Comparison of ENCODE assay signal across 4 cellular contexts in the genomic region with DNA sequence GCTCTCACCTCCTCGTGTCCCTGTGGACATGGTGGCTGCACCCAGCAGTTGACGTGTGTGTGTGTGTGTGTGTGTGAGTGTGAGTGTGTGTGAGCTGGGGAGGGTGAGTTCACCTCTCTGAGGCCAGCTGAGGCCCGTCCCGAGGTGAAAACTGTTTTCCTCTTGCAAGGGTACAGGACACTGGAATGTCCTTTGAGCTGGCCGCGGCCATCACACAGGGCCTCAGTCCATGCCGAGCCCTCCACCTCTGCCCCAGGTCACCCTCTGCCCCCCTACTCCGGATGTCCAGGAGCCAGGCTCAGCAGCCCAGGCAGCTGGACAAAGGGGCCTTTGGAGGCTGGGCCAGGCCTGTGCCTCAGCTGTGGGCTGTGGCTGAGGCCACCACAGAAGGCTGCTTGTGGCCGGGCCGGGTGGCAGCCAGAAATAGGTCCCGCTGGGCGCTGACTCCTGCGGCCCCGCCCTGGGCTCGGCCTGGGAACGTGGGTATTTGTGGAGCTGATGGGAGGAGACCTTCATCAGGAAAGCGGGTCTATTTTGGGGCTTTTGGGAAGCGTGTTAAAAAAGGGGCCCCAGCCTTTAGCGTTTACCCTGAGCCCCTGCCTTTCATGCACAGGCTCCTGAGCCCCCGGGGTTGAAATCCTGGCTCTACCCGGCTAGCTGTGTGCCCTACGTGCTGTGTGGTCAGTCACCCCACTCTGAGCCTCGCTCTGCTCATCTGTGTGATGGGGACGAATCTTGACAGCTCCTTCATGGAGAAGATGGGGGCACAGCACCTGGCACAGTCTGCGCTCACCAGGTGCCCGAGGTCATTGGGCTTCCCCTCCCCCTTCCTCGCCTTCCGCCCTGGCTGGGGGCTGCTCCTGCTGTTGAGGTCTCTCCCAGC.
TF ChIP-seq lines count a peak whose summit lies in the region.

No MANE protein-coding gene starts in this region.

TF ChIP-seq in GM12891, 5 proteins besides CTCF, POLR2A, EP300 and RAD21:
- no peak for TF ChIP-seq SPI1 (IDR thresholded peaks at IDR 0.05; ENCODE audit: low read depth, low read length)
- no peak for TF ChIP-seq POU2F2 (IDR thresholded peaks at IDR 0.05; ENCODE audit: low read depth, low read length)
- no peak for TF ChIP-seq POLR2AphosphoS5 (IDR thresholded peaks at IDR 0.05; ENCODE audit: low read depth, low read length)
- TF ChIP-seq PAX5 (IDR thresholded peaks at IDR 0.05; ENCODE audit: insufficient read depth, low read length, severe bottlenecking) = no peak
- TF ChIP-seq TAF1 (IDR thresholded peaks at IDR 0.05; ENCODE audit: low read depth, low read length) = no peak

TF ChIP-seq in H1, 55 proteins besides CTCF, POLR2A, EP300 and RAD21:
- TF ChIP-seq RNF2 (IDR thresholded peaks at IDR 0.05; ENCODE audit: borderline replicate concordance, low read depth, low read length, missing control alignments, poor library complexity, severe bottlenecking) (no peak), ASH2L (IDR thresholded peaks at IDR 0.05; ENCODE audit: low read length) (no peak), GTF2F1 (IDR thresholded peaks at IDR 0.05; ENCODE audit: borderline replicate concordance, low read depth, low read length) (no peak), KDM1A (IDR thresholded peaks at IDR 0.05; ENCODE audit: borderline replicate concordance, low read length) (0 out of 2 replicates have a peak, but pooled peaks have one; percentile 40), ZNF274 (IDR thresholded peaks at IDR 0.05; ENCODE audit: borderline replicate concordance, extremely low read depth, low read length) (no peak)

TF ChIP-seq in HepG2, 621 proteins besides CTCF, POLR2A, EP300 and RAD21 (continues in another document):
- no peak for TF ChIP-seq PHF20 (CRISPR knock-in tag; IDR thresholded peaks at IDR 0.05)
- no peak for TF ChIP-seq TOE1 (CRISPR knock-in tag; IDR thresholded peaks at IDR 0.05)
- TF ChIP-seq, protein P1, sequence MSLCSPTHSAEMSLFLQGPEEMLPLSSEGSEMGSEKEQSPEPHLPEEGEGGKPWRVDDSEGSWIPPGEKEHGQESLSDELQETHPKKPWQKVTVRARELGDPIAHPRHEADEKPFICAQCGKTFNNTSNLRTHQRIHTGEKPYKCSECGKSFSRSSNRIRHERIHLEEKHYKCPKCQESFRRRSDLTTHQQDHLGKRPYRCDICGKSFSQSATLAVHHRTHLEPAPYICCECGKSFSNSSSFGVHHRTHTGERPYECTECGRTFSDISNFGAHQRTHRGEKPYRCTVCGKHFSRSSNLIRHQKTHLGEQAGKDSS (CRISPR knock-in tag; IDR thresholded peaks at IDR 0.05; ENCODE audit: borderline replicate concordance, low read depth) = no peak
- no peak for TF ChIP-seq HHEX (CRISPR knock-in tag; IDR thresholded peaks at IDR 0.05)
- TF ChIP-seq, protein P2, sequence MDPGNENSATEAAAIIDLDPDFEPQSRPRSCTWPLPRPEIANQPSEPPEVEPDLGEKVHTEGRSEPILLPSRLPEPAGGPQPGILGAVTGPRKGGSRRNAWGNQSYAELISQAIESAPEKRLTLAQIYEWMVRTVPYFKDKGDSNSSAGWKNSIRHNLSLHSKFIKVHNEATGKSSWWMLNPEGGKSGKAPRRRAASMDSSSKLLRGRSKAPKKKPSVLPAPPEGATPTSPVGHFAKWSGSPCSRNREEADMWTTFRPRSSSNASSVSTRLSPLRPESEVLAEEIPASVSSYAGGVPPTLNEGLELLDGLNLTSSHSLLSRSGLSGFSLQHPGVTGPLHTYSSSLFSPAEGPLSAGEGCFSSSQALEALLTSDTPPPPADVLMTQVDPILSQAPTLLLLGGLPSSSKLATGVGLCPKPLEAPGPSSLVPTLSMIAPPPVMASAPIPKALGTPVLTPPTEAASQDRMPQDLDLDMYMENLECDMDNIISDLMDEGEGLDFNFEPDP (CRISPR knock-in tag; conservative IDR thresholded peaks at IDR 0.05) = no peak
- no peak for TF ChIP-seq SRSF9 (IDR thresholded peaks at IDR 0.05; ENCODE audit: borderline replicate concordance, insufficient read depth, low read depth, low read length, poor library complexity, severe bottlenecking)
- no peak for TF ChIP-seq ZFP62 (CRISPR knock-in tag; IDR thresholded peaks at IDR 0.05)
- TF ChIP-seq ZNF670 (CRISPR knock-in tag; IDR thresholded peaks at IDR 0.05; ENCODE audit: borderline replicate concordance) = no peak
- TF ChIP-seq, protein P3, sequence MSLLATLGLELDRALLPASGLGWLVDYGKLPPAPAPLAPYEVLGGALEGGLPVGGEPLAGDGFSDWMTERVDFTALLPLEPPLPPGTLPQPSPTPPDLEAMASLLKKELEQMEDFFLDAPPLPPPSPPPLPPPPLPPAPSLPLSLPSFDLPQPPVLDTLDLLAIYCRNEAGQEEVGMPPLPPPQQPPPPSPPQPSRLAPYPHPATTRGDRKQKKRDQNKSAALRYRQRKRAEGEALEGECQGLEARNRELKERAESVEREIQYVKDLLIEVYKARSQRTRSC (CRISPR knock-in tag; IDR thresholded peaks at IDR 0.05; ENCODE audit: low read depth) = no peak
- TF ChIP-seq ZNF749 (CRISPR knock-in tag; IDR thresholded peaks at IDR 0.05; ENCODE audit: borderline replicate concordance) = no peak
- TF ChIP-seq CBX2 (IDR thresholded peaks at IDR 0.05; ENCODE audit: low read depth, low read length) = no peak
- no peak for TF ChIP-seq CBX2 (CRISPR knock-in tag; IDR thresholded peaks at IDR 0.05; ENCODE audit: low read depth)
- TF ChIP-seq, protein P4, sequence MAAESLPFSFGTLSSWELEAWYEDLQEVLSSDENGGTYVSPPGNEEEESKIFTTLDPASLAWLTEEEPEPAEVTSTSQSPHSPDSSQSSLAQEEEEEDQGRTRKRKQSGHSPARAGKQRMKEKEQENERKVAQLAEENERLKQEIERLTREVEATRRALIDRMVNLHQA (CRISPR knock-in tag; IDR thresholded peaks at IDR 0.05) = no peak
- TF ChIP-seq HOXA7 (CRISPR knock-in tag; IDR thresholded peaks at IDR 0.05) = no peak
- peak; percentile 79; the same call in 1 of the 2 replicates for TF ChIP-seq ZNF746 (CRISPR knock-in tag; IDR thresholded peaks at IDR 0.05)
- no peak for TF ChIP-seq SNRNP70 (IDR thresholded peaks at IDR 0.05; ENCODE audit: low read depth, low read length)
- no peak for TF ChIP-seq MXD3 (CRISPR knock-in tag; IDR thresholded peaks at IDR 0.05)

TF ChIP-seq in HEK293T, 16 proteins besides CTCF, POLR2A, EP300 and RAD21:
- TF ChIP-seq PKNOX1 (IDR thresholded peaks at IDR 0.05) (no peak), ARNT (IDR thresholded peaks at IDR 0.05) (no peak), TARDBP (IDR thresholded peaks at IDR 0.05) (no peak), BHLHE40 (IDR thresholded peaks at IDR 0.05; ENCODE audit: borderline replicate concordance) (no peak), ZNF384 (IDR thresholded peaks at IDR 0.05) (no peak), ELF4 (IDR thresholded peaks at IDR 0.05) (no peak)
